Comparison of ENCODE assay signal across 20 cellular contexts in the genomic region with DNA sequence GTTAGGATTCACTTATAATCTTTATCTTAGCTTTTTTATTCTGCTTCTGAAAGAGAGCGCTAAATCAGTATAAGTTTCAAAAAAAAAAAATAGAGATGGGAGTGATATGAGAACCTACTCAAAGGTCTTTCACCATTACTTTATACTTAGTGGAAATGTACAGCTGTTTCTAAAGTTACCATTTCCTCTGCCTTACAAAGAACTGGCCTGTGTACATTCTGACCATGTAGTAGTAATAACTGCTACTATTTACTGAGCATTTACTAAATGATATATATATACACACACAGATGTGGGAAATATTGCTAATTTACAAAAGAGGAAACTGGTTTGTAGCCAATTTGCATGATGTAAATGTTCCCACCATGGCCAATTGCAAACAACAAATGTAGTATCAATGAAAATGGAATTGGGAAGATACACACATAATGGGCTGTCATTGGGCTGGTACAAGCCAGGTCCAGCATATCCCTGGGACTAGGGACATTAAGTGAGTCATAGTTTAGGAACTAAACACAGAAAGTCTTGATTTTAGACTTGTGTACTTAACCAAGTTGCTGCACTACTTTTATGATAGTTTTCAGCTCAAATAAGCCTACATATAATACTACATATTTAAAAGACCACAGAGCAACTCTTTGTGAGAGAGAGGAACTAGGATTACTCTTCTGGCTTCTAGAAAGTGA.
DNase-seq lines count a peak whose midpoint lies in the region; TF ChIP-seq lines count a peak whose summit lies in the region.
"Had no signal": no experiment of that assay in that cellular context is flagged by ENCODE, and none has a peak within 500 bp of the region (broad histone marks: within the 10 kb centered on the region; RNA-seq: fewer than 3 reads in every experiment).

No MANE protein-coding gene starts in this region.

- no peaks in the 10 kb centered on the region for H3K4me1 Mint-ChIP-seq in mesothelial cell of epicardium
- H3K4me1 Mint-ChIP-seq in activated T-helper 1 cell treated with anti-CD3 and anti-CD28 coated beads, Interleukin-12 subunit alpha, Interleukin-12 subunit beta, Interleukin-2, Interleukin-4 antibody, amounts not matched to agents 30 ng/mL and 10 ng/mL and 1 ng/mL, durations not matched to agents 14 hours and 24 hours and 36 hours (ENCODE audit: low read depth), result no peaks in the 10 kb centered on the region

- no peaks in the 10 kb centered on the region for H3K27me3 Mint-ChIP-seq in mesothelial cell of epicardium (ENCODE audit: low read depth)
- H3K27me3 Mint-ChIP-seq in activated T-helper 1 cell treated with anti-CD3 and anti-CD28 coated beads, Interleukin-12 subunit alpha, Interleukin-12 subunit beta, Interleukin-2, Interleukin-4 antibody, amounts not matched to agents 30 ng/mL and 10 ng/mL and 1 ng/mL, durations not matched to agents 14 hours and 24 hours and 36 hours (ENCODE audit: insufficient read depth), result no peaks in the 10 kb centered on the region
- H3K27me3 Mint-ChIP-seq: CD4-positive, alpha-beta T cell; IgD-negative memory B cell had no signal

- H3K4me3 ChIP-seq in choroid plexus epithelial cell (ENCODE audit: low read depth, low read length), result no peak overlapping the region
- H3K4me3 ChIP-seq: SJCRH30 had no signal

- DNase-seq in ELR (ENCODE audit: low read depth), result peak; percentile 34
- peak; percentile 11 for DNase-seq in NAMALWA (ENCODE audit: low spot score)
- DNase-seq in choroid plexus epithelial cell (ENCODE audit: low read depth), result peak; percentile 6
- no peak for DNase-seq in mesothelial cell of epicardium (ENCODE audit: low spot score in 2 of 2, unreplicated experiment in 2 of 2)
- DNase-seq in AML-193 (lab: John Stamatoyannopoulos, UW), result no peak
- DNase-seq in activated effector memory CD4-positive, alpha-beta T cell treated with Interleukin-2 at 50 U/mL for 16 hours, result no peak
- no peak for DNase-seq in activated T-helper 1 cell treated with anti-CD3 and anti-CD28 coated beads, Interleukin-12 subunit alpha, Interleukin-12 subunit beta, Interleukin-2, Interleukin-4 antibody, amounts not matched to agents 30 ng/mL and 10 ng/mL and 1 ng/mL, durations not matched to agents 14 hours and 24 hours and 36 hours (ENCODE audit: low spot score)
- DNase-seq in NCI-H1694 (lab: John Stamatoyannopoulos, UW), result no peak
- DNase-seq: BE2C; Calu3; CD4-positive, alpha-beta T cell; DMS53; MV-4-11; NCI-H1417 treated with DMSO at 0.1 percent for 48 hours; NCI-H2029 treated with DMSO at 0.1 percent for 48 hours; NCI-H2171 treated with DMSO at 0.1 percent for 48 hours; NCI-H446 treated with DMSO at 0.1 percent for 48 hours; NK-92 treated with Interleukin-12 subunit alpha and Interleukin-12 subunit beta, amount 100 ng/mL, for 24 hours; SJCRH30 had no signal

- H3K9me3 Mint-ChIP-seq in mesothelial cell of epicardium, result peaks cover 24% of the 10 kb centered on the region
- H3K9me3 Mint-ChIP-seq in activated T-helper 1 cell treated with anti-CD3 and anti-CD28 coated beads, Interleukin-12 subunit alpha, Interleukin-12 subunit beta, Interleukin-2, Interleukin-4 antibody, amounts not matched to agents 30 ng/mL and 10 ng/mL and 1 ng/mL, durations not matched to agents 14 hours and 24 hours and 36 hours, result peaks cover 10% of the 10 kb centered on the region

- intact Hi-C loops in activated T-helper 1 cell treated with anti-CD3 and anti-CD28 coated beads, Interleukin-12 subunit alpha, Interleukin-12 subunit beta, Interleukin-2, Interleukin-4 antibody, amounts not matched to agents 30 ng/mL and 10 ng/mL and 1 ng/mL, durations not matched to agents 14 hours and 24 hours and 36 hours (cut with micrococcal nuclease), result no loop called here

- H3K36me3 Mint-ChIP-seq in mesothelial cell of epicardium, result peaks cover 58% of the 10 kb centered on the region
- peaks cover 30% of the 10 kb centered on the region for H3K36me3 Mint-ChIP-seq in activated T-helper 1 cell treated with anti-CD3 and anti-CD28 coated beads, Interleukin-12 subunit alpha, Interleukin-12 subunit beta, Interleukin-2, Interleukin-4 antibody, amounts not matched to agents 30 ng/mL and 10 ng/mL and 1 ng/mL, durations not matched to agents 14 hours and 24 hours and 36 hours (ENCODE audit: low read depth)

- TF ChIP-seq CTCF in choroid plexus epithelial cell (conservative IDR thresholded peaks at IDR 0.05; ENCODE audit: low read depth, low read length) (no peak), mesothelial cell of epicardium (IDR thresholded peaks at IDR 0.05; ENCODE audit: unreplicated experiment) (no peak)

- peak overlapping the region; percentile 34 for H3K27ac Mint-ChIP-seq in mesothelial cell of epicardium
- H3K27ac Mint-ChIP-seq in activated T-helper 1 cell treated with anti-CD3 and anti-CD28 coated beads, Interleukin-12 subunit alpha, Interleukin-12 subunit beta, Interleukin-2, Interleukin-4 antibody, amounts not matched to agents 30 ng/mL and 10 ng/mL and 1 ng/mL, durations not matched to agents 14 hours and 24 hours and 36 hours, result no peak overlapping the region
- H3K27ac Mint-ChIP-seq: CD4-positive, alpha-beta T cell; IgD-negative memory B cell had no signal

- no peak overlapping the region for H3K4me3 Mint-ChIP-seq in mesothelial cell of epicardium
- no peak overlapping the region for H3K4me3 Mint-ChIP-seq in activated T-helper 1 cell treated with anti-CD3 and anti-CD28 coated beads, Interleukin-12 subunit alpha, Interleukin-12 subunit beta, Interleukin-2, Interleukin-4 antibody, amounts not matched to agents 30 ng/mL and 10 ng/mL and 1 ng/mL, durations not matched to agents 14 hours and 24 hours and 36 hours
- H3K4me3 Mint-ChIP-seq: CD4-positive, alpha-beta T cell had no signal

Comparison
In these comparisons a context has a peak if more than half of its experiments do, and no peak if none do; other contexts are left out.
1. DNase-seq: peak in ELR (single experiment), NAMALWA (single experiment) and choroid plexus epithelial cell (single experiment); none in mesothelial cell of epicardium (0 of 2), AML-193 (0 of 2), activated effector memory CD4-positive, alpha-beta T cell treated with Interleukin-2 at 50 U/mL for 16 hours (single experiment), activated T-helper 1 cell treated with anti-CD3 and anti-CD28 coated beads, Interleukin-12 subunit alpha, Interleukin-12 subunit beta, Interleukin-2, Interleukin-4 antibody, amounts not matched to agents 30 ng/mL and 10 ng/mL and 1 ng/mL, durations not matched to agents 14 hours and 24 hours and 36 hours (single experiment) and NCI-H1694 (single experiment).